18 cellular contexts compared by ENCODE assay signal in the genomic region with DNA sequence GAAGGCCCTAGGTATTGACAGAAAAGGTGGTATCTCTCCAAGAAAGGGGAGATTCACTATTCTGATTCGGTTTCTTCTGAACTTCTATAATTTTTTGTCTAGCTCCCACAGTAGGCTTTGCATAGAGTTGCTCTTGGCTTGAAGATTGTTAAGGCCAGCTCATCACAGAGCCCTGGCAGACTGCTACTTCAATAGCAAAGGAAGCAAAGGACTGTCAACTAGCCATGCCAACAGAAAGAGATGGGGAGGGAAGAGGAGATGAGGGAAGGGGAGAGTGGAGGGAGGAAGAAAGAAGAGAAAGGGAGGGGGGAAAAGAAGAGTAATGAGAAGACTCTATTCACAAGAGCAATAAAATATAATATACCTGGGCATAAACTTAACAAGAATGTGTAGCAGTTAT.
"Had no signal": no experiment of that assay in that cellular context is flagged by ENCODE, and none has a peak within 500 bp of the region (broad histone marks: within the 10 kb centered on the region; RNA-seq: fewer than 3 reads in every experiment).

No MANE protein-coding gene starts in this region.

- DNase-seq: Kasumi-1, MM.1S, NCI-H1092 treated with DMSO at 0.1 percent for 48 hours, NCI-H1436, NCI-H187, NCI-H2029, NCI-H2081 treated with DMSO at 0.1 percent for 48 hours, NCI-H2171, NCI-H226, NCI-H446, NCI-H510A, NCI-H524 treated with DMSO at 0.1 percent for 48 hours, NCI-H69, NCI-H774, Right ventricle myocardium superior, RPMI8226, SK-N-SH had no signal

- H3K27ac ChIP-seq: KMS-11 had no signal
